1 cellular context compared by ENCODE assay signal in the genomic region with DNA sequence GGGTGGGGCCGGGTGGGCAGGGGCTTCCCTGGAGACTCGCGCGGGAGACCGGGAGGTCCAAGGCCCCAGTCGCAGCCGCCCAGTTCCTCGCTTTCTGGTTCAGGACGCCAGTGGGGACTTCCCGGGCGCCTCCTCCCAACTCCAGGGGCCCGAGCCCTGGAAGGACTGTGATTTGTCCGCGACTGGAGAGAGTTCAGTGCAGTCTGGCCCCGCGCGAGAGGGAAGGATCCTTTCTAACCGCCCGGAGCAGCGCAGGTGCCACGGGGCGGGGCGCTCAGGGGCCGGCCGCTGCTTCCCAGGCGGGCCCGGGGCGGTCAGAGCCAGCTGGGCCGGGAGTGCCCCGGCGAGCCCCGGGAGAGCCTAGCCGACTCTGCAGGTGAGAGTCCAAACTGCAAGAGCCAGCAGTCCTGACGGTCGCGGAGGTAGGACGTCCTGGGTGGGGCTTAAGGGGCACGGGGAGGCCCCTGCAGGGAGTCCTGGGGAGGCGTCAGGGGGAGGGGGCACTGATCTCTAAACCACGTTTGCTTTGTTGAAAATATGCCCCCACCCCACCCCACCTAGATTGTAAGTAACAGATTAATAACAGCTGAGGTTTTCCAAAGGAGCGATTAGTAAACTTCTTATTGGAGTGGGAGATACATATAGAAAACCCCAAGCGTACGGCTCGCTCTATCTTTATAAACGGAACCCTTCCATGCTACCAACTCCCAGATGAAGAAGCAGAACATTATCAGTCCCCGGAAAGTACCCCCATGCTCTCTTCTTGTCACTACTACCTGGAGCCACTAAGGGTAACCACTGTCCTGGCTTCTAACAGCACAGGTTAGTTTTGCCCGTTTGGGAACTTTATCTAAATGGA.
TF ChIP-seq lines count a peak whose summit lies in the region.

No MANE protein-coding gene starts in this region.

TF ChIP-seq in HEK293, 187 proteins besides CTCF, POLR2A, EP300 and RAD21 (continued from another document):
- no peak for TF ChIP-seq ZBTB44 (tag by site-specific recombination; IDR thresholded peaks at IDR 0.05)
- TF ChIP-seq ZNF555 (tag by site-specific recombination; conservative IDR thresholded peaks at IDR 0.05), result no peak
- no peak for TF ChIP-seq ZNF530 (tag by site-specific recombination; IDR thresholded peaks at IDR 0.05; ENCODE audit: low read depth)
- TF ChIP-seq ZNF2 (tag by site-specific recombination; IDR thresholded peaks at IDR 0.05), result no peak
- no peak for TF ChIP-seq ZEB2 (tag by site-specific recombination; IDR thresholded peaks at IDR 0.05)
- TF ChIP-seq ZNF561 (tag by site-specific recombination; IDR thresholded peaks at IDR 0.05; ENCODE audit: borderline replicate concordance), result no peak; the same call in 1 of the 2 replicates
- TF ChIP-seq SP3 (tag by site-specific recombination; IDR thresholded peaks at IDR 0.05), result peak; percentile 80
- no peak for TF ChIP-seq YY1 (tag by site-specific recombination; IDR thresholded peaks at IDR 0.05)
- TF ChIP-seq ZNF223 (tag by site-specific recombination; IDR thresholded peaks at IDR 0.05), result no peak
- TF ChIP-seq ZNF239 (tag by site-specific recombination; IDR thresholded peaks at IDR 0.05), result no peak
